In genomic region chr1:54218883-54219687, GRCh38 we compare ENCODE assay signal across 11 cellular contexts. TPM values are rescaled to one million over a fixed set of nuclear protein-coding genes. Genes with fewer than 3 reads are reported as not detected.
DNase-seq lines count a peak whose midpoint lies in the region; ATAC-seq, FAIRE-seq and TF ChIP-seq lines count a peak whose summit lies in the region.
"Had no signal": no experiment of that assay in that cellular context is flagged by ENCODE, and none has a peak within 500 bp of the region (broad histone marks: within the 10 kb centered on the region; RNA-seq: fewer than 3 reads in every experiment).

No MANE protein-coding gene starts in this region.

- no peak for DNase-seq in stimulated activated naive CD8-positive, alpha-beta T cell treated with anti-CD3 and anti-CD28 coated beads, Interleukin-15, amount 100 ng/mL, for 72 hours
- no peak for DNase-seq in H1 (ENCODE audit: low read depth in 1 of 2, low spot score in 2 of 2)
- DNase-seq in naive thymus-derived CD8-positive, alpha-beta T cell = no peak
- DNase-seq in vagina (ENCODE audit: extremely low spot score in 2 of 2) = no peak
- no peak for DNase-seq in HAP-1 (ENCODE audit: low spot score in 2 of 2)
- no peak for DNase-seq in amniotic stem cell (lab: John Stamatoyannopoulos, UW)
- DNase-seq in stimulated activated CD4-positive, alpha-beta T cell treated with anti-CD3 and anti-CD28 coated beads, Interleukin-4, amount 100 ng/mL, for 1 hour = no peak
- DNase-seq: stimulated activated CD8-positive, alpha-beta memory T cell treated with anti-CD3 and anti-CD28 coated beads, Interleukin-4, amount 100 ng/mL, for 48 hours had no signal

- no peak overlapping the region for H2BK5ac ChIP-seq in H1 (ENCODE audit: low read depth, low read length)

- no peaks in the 10 kb centered on the region for H3K9me3 Mint-ChIP-seq in stimulated activated naive CD8-positive, alpha-beta T cell treated with anti-CD3 and anti-CD28 coated beads, Interleukin-15, Interleukin-2, amounts not matched to agents 100 ng/mL and 50 ng/mL, for 24 hours
- no peaks in the 10 kb centered on the region for H3K9me3 Mint-ChIP-seq in stimulated activated naive CD8-positive, alpha-beta T cell treated with anti-CD3 and anti-CD28 coated beads, Interleukin-15, amount 100 ng/mL, for 72 hours
- H3K9me3 Mint-ChIP-seq in naive thymus-derived CD8-positive, alpha-beta T cell = no peaks in the 10 kb centered on the region

- POLR2A ChIA-PET in H1 (lab: Charles Lee; ENCODE audit: partially characterized antibody) = interaction anchor here (1.1 to 7.1 kb wide), 3 partner anchors 18 to 328 kb away, joined by 3 to 50 read pairs (median 6); partner anchors contain the start of genes CYB5RL and MRPL37
- POLR2A ChIA-PET in naive thymus-derived CD8-positive, alpha-beta T cell (lab: Charles Lee) = interaction anchor here (0.6 kb wide), 1 partner anchor 16 kb away, joined by 7 read pairs; no protein-coding TSS in a partner anchor

- no peak overlapping the region for H2BK120ac ChIP-seq in H1 (replicated peaks; ENCODE audit: low read depth, low read length)

- no peak overlapping the region for H3K4me3 ChIP-seq in H1 (ENCODE audit: extremely low read depth in 1 of 4, insufficient read depth in 2 of 4, low read depth in 3 of 4, low read length in 4 of 4)
- no peak overlapping the region for H3K4me3 ChIP-seq in vagina
- H3K4me3 ChIP-seq in HAP-1 = no peak overlapping the region

- H3K9me3 ChIP-seq in H1 (ENCODE audit: insufficient read depth in 2 of 2, low read depth in 1 of 2, low read length in 1 of 2) (no peaks in the 10 kb centered on the region), vagina (no peaks in the 10 kb centered on the region), HAP-1 (no peaks in the 10 kb centered on the region)
- H3K9me3 ChIP-seq: neutrophil had no signal

- H3K4me1 Mint-ChIP-seq in stimulated activated naive CD8-positive, alpha-beta T cell treated with anti-CD3 and anti-CD28 coated beads, Interleukin-15, Interleukin-2, amounts not matched to agents 100 ng/mL and 50 ng/mL, for 24 hours (ENCODE audit: low read depth) = no peaks in the 10 kb centered on the region
- H3K4me1 Mint-ChIP-seq in stimulated activated naive CD8-positive, alpha-beta T cell treated with anti-CD3 and anti-CD28 coated beads, Interleukin-15, amount 100 ng/mL, for 72 hours = peaks cover 28% of the 10 kb centered on the region
- peaks cover 7 to 37% (median 16%) of the 10 kb centered on the region in 4 donors for H3K4me1 Mint-ChIP-seq in naive thymus-derived CD8-positive, alpha-beta T cell

- H3K27ac Mint-ChIP-seq in stimulated activated naive CD8-positive, alpha-beta T cell treated with anti-CD3 and anti-CD28 coated beads, Interleukin-15, Interleukin-2, amounts not matched to agents 100 ng/mL and 50 ng/mL, for 24 hours = peak overlapping the region; percentile 63
- no peak overlapping the region for H3K27ac Mint-ChIP-seq in stimulated activated naive CD8-positive, alpha-beta T cell treated with anti-CD3 and anti-CD28 coated beads, Interleukin-15, amount 100 ng/mL, for 72 hours
- peak overlapping the region in 8 of 10 donors; percentile 14 to 82 (median 55) for H3K27ac Mint-ChIP-seq in naive thymus-derived CD8-positive, alpha-beta T cell

- TF ChIP-seq CTCF in H1 (IDR thresholded peaks at IDR 0.05; ENCODE audit: control extremely low read depth in 1 of 3, insufficient read depth in 1 of 3, low read depth in 1 of 3, low read length in 3 of 3) (no peak), vagina (IDR thresholded peaks at IDR 0.05) (no peak)

- H3K36me3 ChIP-seq in H1 (ENCODE audit: control insufficient read depth in 2 of 4, insufficient read depth in 4 of 4, low read length in 3 of 4) = peaks cover 25 to 50% (median 39%) of the 10 kb centered on the region in 4 experiments
- peaks cover 0 to 43% of the 10 kb centered on the region in 2 donors for H3K36me3 ChIP-seq in vagina
- peaks cover 51% of the 10 kb centered on the region for H3K36me3 ChIP-seq in HAP-1 (replicated peaks)

- TF ChIP-seq RAD21 in H1 (IDR thresholded peaks at IDR 0.05 in 1 of 2, conservative IDR thresholded peaks at IDR 0.05 in 1 of 2; ENCODE audit: low read depth in 2 of 2, low read length in 2 of 2) = peak; percentile 8 to 24; a peak in 1 of 4 replicates

- H2BK12ac ChIP-seq in H1 (ENCODE audit: low read depth, low read length) = no peak overlapping the region

- H4K91ac ChIP-seq in H1 (replicated peaks; ENCODE audit: insufficient read length, low read length) = no peak overlapping the region

- no peaks in the 10 kb centered on the region for H3K79me2 ChIP-seq in H1 (ENCODE audit: control insufficient read depth in 1 of 2, insufficient read depth in 2 of 2, low read length in 2 of 2)

- no peak overlapping the region for H4K5ac ChIP-seq in H1 (ENCODE audit: insufficient read length, low read depth, low read length)

- H3K9ac ChIP-seq in H1 (replicated peaks in 1 of 4; ENCODE audit: extremely low read depth in 1 of 4, low read depth in 3 of 4, low read length in 3 of 4) = no peak overlapping the region

- H3K23ac ChIP-seq in H1 (ENCODE audit: insufficient read length) = no peak overlapping the region

- H3K27me3 Mint-ChIP-seq in stimulated activated naive CD8-positive, alpha-beta T cell treated with anti-CD3 and anti-CD28 coated beads, Interleukin-15, Interleukin-2, amounts not matched to agents 100 ng/mL and 50 ng/mL, for 24 hours = no peaks in the 10 kb centered on the region
- no peaks in the 10 kb centered on the region for H3K27me3 Mint-ChIP-seq in stimulated activated naive CD8-positive, alpha-beta T cell treated with anti-CD3 and anti-CD28 coated beads, Interleukin-15, amount 100 ng/mL, for 72 hours
- H3K27me3 Mint-ChIP-seq in naive thymus-derived CD8-positive, alpha-beta T cell = no peaks in the 10 kb centered on the region

- ATAC-seq in stimulated activated naive CD8-positive, alpha-beta T cell treated with anti-CD3 and anti-CD28 coated beads, Interleukin-15, amount 100 ng/mL, for 72 hours = no peak
- no peak for ATAC-seq in naive thymus-derived CD8-positive, alpha-beta T cell

- H3K27me3 ChIP-seq in H1 (replicated peaks in 1 of 4; ENCODE audit: control insufficient read depth in 3 of 4, extremely low read depth in 1 of 4, insufficient read depth in 3 of 4, low read length in 3 of 4) (no peaks in the 10 kb centered on the region), vagina (no peaks in the 10 kb centered on the region), HAP-1 (ENCODE audit: low read depth) (no peaks in the 10 kb centered on the region)
- H3K27me3 ChIP-seq: neutrophil had no signal

- H3K27ac ChIP-seq in H1 (ENCODE audit: low read depth, low read length) (no peak overlapping the region), vagina (peak overlapping the region; percentile 34)
- H3K27ac ChIP-seq: neutrophil had no signal

- no peak for TF ChIP-seq EP300 in H1 (IDR thresholded peaks at IDR 0.05; ENCODE audit: borderline replicate concordance in 1 of 2, low read depth in 2 of 2, low read length in 2 of 2)

- H4K20me1 ChIP-seq in H1 (replicated peaks in 1 of 2; ENCODE audit: control insufficient read depth in 1 of 2, insufficient read depth in 2 of 2, low read length in 2 of 2) = peaks cover 7 to 13% of the 10 kb centered on the region in 2 experiments

- H3K4me1 ChIP-seq in H1 (replicated peaks in 1 of 4; ENCODE audit: control insufficient read depth in 3 of 4, insufficient read depth in 4 of 4, low read length in 3 of 4) (peaks cover 0 to 4% (median 1%) of the 10 kb centered on the region in 4 experiments; a peak in 3 of 7 replicates), vagina (peaks cover 26% of the 10 kb centered on the region), HAP-1 (no peaks in the 10 kb centered on the region)

- FAIRE-seq in H1 (lab: Jason Lieb, UNC) = no peak
- FAIRE-seq: endometrium had no signal

- no peak overlapping the region for H2AK5ac ChIP-seq in H1 (ENCODE audit: low read depth, low read length)

- WGBS in H1 (ENCODE audit: extremely low coverage in 1 of 2, insufficient coverage in 1 of 2, insufficient read length in 1 of 2, insufficient replicate concordance in 2 of 2, low coverage in 1 of 2, low lambda C conversion rate in 2 of 2, missing lambda C conversion rate in 1 of 2), 2 experiments = 81% methylated on average over 11 of the region's 11 CpGs; no CpG with 5 or more reads in 1 of the 2 experiments

- H4K8ac ChIP-seq in H1 (ENCODE audit: extremely low read depth, insufficient read depth, low read length) = no peak overlapping the region

- H3K4me3 Mint-ChIP-seq in stimulated activated naive CD8-positive, alpha-beta T cell treated with anti-CD3 and anti-CD28 coated beads, Interleukin-15, Interleukin-2, amounts not matched to agents 100 ng/mL and 50 ng/mL, for 24 hours = no peak overlapping the region
- no peak overlapping the region for H3K4me3 Mint-ChIP-seq in stimulated activated naive CD8-positive, alpha-beta T cell treated with anti-CD3 and anti-CD28 coated beads, Interleukin-15, amount 100 ng/mL, for 72 hours
- no peak overlapping the region for H3K4me3 Mint-ChIP-seq in naive thymus-derived CD8-positive, alpha-beta T cell

- no peaks in the 10 kb centered on the region for H3K23me2 ChIP-seq in H1 (ENCODE audit: low read depth, low read length)

- no peak overlapping the region for H2BK15ac ChIP-seq in H1 (ENCODE audit: low read length)

- no peak overlapping the region for H3K56ac ChIP-seq in H1 (replicated peaks; ENCODE audit: insufficient read length, low read depth, low read length)

- H3K18ac ChIP-seq in H1 (ENCODE audit: extremely low read depth, low read length) = no peak overlapping the region

- H3K36me3 Mint-ChIP-seq in stimulated activated naive CD8-positive, alpha-beta T cell treated with anti-CD3 and anti-CD28 coated beads, Interleukin-15, Interleukin-2, amounts not matched to agents 100 ng/mL and 50 ng/mL, for 24 hours (ENCODE audit: low read depth) = peaks cover 61% of the 10 kb centered on the region
- peaks cover 7 to 63% (median 10%) of the 10 kb centered on the region in 3 donors for H3K36me3 Mint-ChIP-seq in naive thymus-derived CD8-positive, alpha-beta T cell

- no peak overlapping the region for H3K14ac ChIP-seq in H1 (ENCODE audit: insufficient read length)

- H3K4ac ChIP-seq in H1 (replicated peaks; ENCODE audit: insufficient read length, low read depth, low read length) = no peak overlapping the region

- no peak overlapping the region for H2AFZ ChIP-seq in H1 (ENCODE audit: low read length)

- TF ChIP-seq POLR2A in H1 (IDR thresholded peaks at IDR 0.05; ENCODE audit: control extremely low read depth in 1 of 2, low read depth in 2 of 2, low read length in 2 of 2) (no peak), vagina (IDR thresholded peaks at IDR 0.05) (no peak)

- CTCF ChIA-PET in H1 (lab: Charles Lee; ENCODE audit: partially characterized antibody) = interaction anchor here (0.7 to 3.7 kb wide), 8 partner anchors 10 to 582 kb away, joined by 3 to 19 read pairs (median 5); partner anchors contain the start of gene TTC22

- intact Hi-C loops in vagina (cut with DNase I) = loop anchor here (10.0 kb wide), 1 partner anchor 266 kb away; no protein-coding TSS in a partner anchor

- peaks cover 3% of the 10 kb centered on the region; the same call in 1 of the 2 replicates for H3K79me1 ChIP-seq in H1 (ENCODE audit: low read depth, low read length)

- H2BK20ac ChIP-seq in H1 (ENCODE audit: low read length) = no peak overlapping the region

- in situ Hi-C loops in HAP-1 (cut with MboI; ENCODE audit: low sequenced_read_pairs) = no loop called here

- no peak overlapping the region for H3K4me2 ChIP-seq in H1 (ENCODE audit: insufficient read depth in 1 of 2, low read depth in 2 of 2, low read length in 2 of 2)

RNA-seq across cellular contexts. Expression of gene MRPL37, which starts 19.1 kb away (rescaled TPM):
- 126 and 129 TPM in 2 replicates for total RNA-seq in H1 (2021; fragmentation: NEBNext Ultra II Directional; extraction: Animal tissue kit (Norgen Biotek cat#: 25700))
- 45.5 and 66.6 TPM in 2 replicates for polyA plus RNA-seq in H1 (2011; rRNA removed)
- polyA plus RNA-seq in H1 (2011; cell fraction: cytosol; rRNA removed) = 50.6 TPM
- 44.3 TPM for polyA plus RNA-seq in H1 (2011; cell fraction: nucleus; rRNA removed)
- 139 to 155 TPM (median 151 TPM) in 4 replicates for polyA plus RNA-seq in H1 (2012, experiment 1 of 2)
- 260 TPM for polyA plus RNA-seq in H1 (2012, experiment 2 of 2)
- 113 TPM for polyA plus RNA-seq in H1 (2013, experiment 1 of 2)
- 115 TPM for polyA plus RNA-seq in H1 (2013, experiment 2 of 2)
- polyA minus RNA-seq in H1 (2011; rRNA and poly(A)+ RNA removed) = 36.0 and 42.4 TPM in 2 replicates
- polyA minus RNA-seq in H1 (2011; cell fraction: cytosol; rRNA and poly(A)+ RNA removed) = 23.6 TPM
- 26.2 TPM for polyA minus RNA-seq in H1 (2011; cell fraction: nucleus; rRNA and poly(A)+ RNA removed)
- 10 to 100 TPM; 34.1 to 34.8 TPM for total RNA-seq in naive thymus-derived CD8-positive, alpha-beta T cell
- polyA plus RNA-seq in naive thymus-derived CD8-positive, alpha-beta T cell = 10 to 100 TPM; 51.9 to 57.5 (median 53.9) TPM
- 45.9 TPM for total RNA-seq in vagina

RNA-seq across cellular contexts. Expression of gene CYB5RL, which starts 19.3 kb away (rescaled TPM):
- 14.1 and 15.1 TPM in 2 replicates for total RNA-seq in H1 (2021; fragmentation: NEBNext Ultra II Directional; extraction: Animal tissue kit (Norgen Biotek cat#: 25700))
- polyA plus RNA-seq in H1 (2011; rRNA removed) = 13.2 and 14.8 TPM in 2 replicates
- 15.9 TPM for polyA plus RNA-seq in H1 (2011; cell fraction: cytosol; rRNA removed)
- polyA plus RNA-seq in H1 (2011; cell fraction: nucleus; rRNA removed) = 17.3 TPM
- polyA plus RNA-seq in H1 (2012, experiment 1 of 2) = 10.0 to 12.0 TPM (median 10.7 TPM) in 4 replicates
- 7.0 TPM for polyA plus RNA-seq in H1 (2012, experiment 2 of 2)
- 8.2 TPM for polyA plus RNA-seq in H1 (2013, experiment 1 of 2)
- polyA plus RNA-seq in H1 (2013, experiment 2 of 2) = 8.5 TPM
- 18.8 and 22.4 TPM in 2 replicates for polyA minus RNA-seq in H1 (2011; rRNA and poly(A)+ RNA removed)
- 5.1 TPM for polyA minus RNA-seq in H1 (2011; cell fraction: cytosol; rRNA and poly(A)+ RNA removed)
- 14.9 TPM for polyA minus RNA-seq in H1 (2011; cell fraction: nucleus; rRNA and poly(A)+ RNA removed)
- total RNA-seq in naive thymus-derived CD8-positive, alpha-beta T cell = 10 to 100 TPM in 1 of 2 experiments, 1 to 10 TPM in 1; 8.3 to 10.5 TPM
- polyA plus RNA-seq in naive thymus-derived CD8-positive, alpha-beta T cell = 1 to 10 TPM; 2.4 to 4.0 (median 2.5) TPM
- 3.7 TPM for total RNA-seq in vagina

Comparison
In these comparisons a context has a peak if more than half of its experiments do, and no peak if none do; other contexts are left out.
1. H3K27ac Mint-ChIP-seq: peak in stimulated activated naive CD8-positive, alpha-beta T cell treated with anti-CD3 and anti-CD28 coated beads, Interleukin-15, Interleukin-2, amounts not matched to agents 100 ng/mL and 50 ng/mL, for 24 hours (single experiment) and naive thymus-derived CD8-positive, alpha-beta T cell (8 of 10); none in stimulated activated naive CD8-positive, alpha-beta T cell treated with anti-CD3 and anti-CD28 coated beads, Interleukin-15, amount 100 ng/mL, for 72 hours (0 of 2).